ENCODE assay signal across 1 cellular context in genomic region chrX:114047558-114047957, GRCh38.
A peak's percentile ranks its signal among the peaks of the same experiment; 100 is the strongest.
TF ChIP-seq lines count a peak whose summit lies in the region.

No MANE protein-coding gene starts in this region.

TF ChIP-seq in WTC11, 78 proteins besides CTCF, POLR2A, EP300 and RAD21 (continued from another document):
- TF ChIP-seq PRRX2 (CRISPR knock-in tag; IDR thresholded peaks at IDR 0.05) (peak; percentile 42; the same call in 1 of the 2 replicates), FOXK1 (CRISPR knock-in tag; IDR thresholded peaks at IDR 0.05) (no peak), TCF7 (CRISPR knock-in tag; IDR thresholded peaks at IDR 0.05; ENCODE audit: low read depth) (no peak), NR1H2 (CRISPR knock-in tag; IDR thresholded peaks at IDR 0.05) (no peak), ZNF512 (CRISPR knock-in tag; IDR thresholded peaks at IDR 0.05; ENCODE audit: borderline replicate concordance) (no peak), E2F4 (CRISPR knock-in tag; IDR thresholded peaks at IDR 0.05; ENCODE audit: borderline replicate concordance, low read depth) (no peak), AFF4 (CRISPR knock-in tag; IDR thresholded peaks at IDR 0.05; ENCODE audit: borderline replicate concordance) (no peak), ZNF671 (CRISPR knock-in tag; IDR thresholded peaks at IDR 0.05) (peak; percentile 73), ARID4B (CRISPR knock-in tag; IDR thresholded peaks at IDR 0.05; ENCODE audit: borderline replicate concordance) (no peak), IRF1 (CRISPR knock-in tag; IDR thresholded peaks at IDR 0.05) (no peak), ERG (CRISPR knock-in tag; IDR thresholded peaks at IDR 0.05) (peak; percentile 70; the same call in 1 of the 2 replicates), TEAD4 (CRISPR knock-in tag; IDR thresholded peaks at IDR 0.05) (no peak), JAZF1 (CRISPR knock-in tag; IDR thresholded peaks at IDR 0.05) (no peak), ZNF219 (CRISPR knock-in tag; IDR thresholded peaks at IDR 0.05; ENCODE audit: borderline replicate concordance) (no peak), USF2 (CRISPR knock-in tag; IDR thresholded peaks at IDR 0.05) (peak; percentile 42), PREB (CRISPR knock-in tag; IDR thresholded peaks at IDR 0.05; ENCODE audit: borderline replicate concordance) (no peak), MLX (CRISPR knock-in tag; IDR thresholded peaks at IDR 0.05) (no peak)
